Comparison of ENCODE assay signal across 1 cellular context in the genomic region with DNA sequence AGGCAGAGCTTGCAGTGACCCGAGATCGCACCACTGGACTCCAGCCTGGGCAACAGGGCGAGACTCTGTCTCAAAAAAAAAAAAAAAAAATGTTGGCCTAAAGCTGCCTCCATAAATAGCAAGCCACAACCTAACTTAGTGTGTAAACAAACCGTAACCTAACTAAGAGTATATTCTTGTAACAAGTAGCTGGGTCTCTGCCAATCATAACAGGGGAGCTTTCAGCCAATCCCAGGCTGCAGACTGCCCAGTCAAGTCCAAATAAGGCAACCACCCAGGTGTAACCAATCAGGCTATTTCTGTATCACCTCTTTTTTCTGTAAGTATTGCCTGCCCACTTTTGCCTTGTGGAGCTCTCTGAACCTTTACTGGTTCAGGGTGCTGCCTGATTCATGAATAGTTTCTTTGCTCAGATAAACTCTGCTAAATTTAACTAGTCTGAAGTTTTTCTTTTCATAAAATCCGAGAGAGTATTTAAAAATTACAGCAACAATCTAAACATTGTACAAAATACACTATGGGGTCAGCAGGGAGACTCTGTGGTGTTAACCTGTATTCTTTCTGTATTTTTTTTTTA.
TF ChIP-seq lines count a peak whose summit lies in the region.

No MANE protein-coding gene starts in this region.

TF ChIP-seq in GM12878, 131 proteins besides CTCF, POLR2A, EP300 and RAD21:
- TF ChIP-seq MXI1 (IDR thresholded peaks at IDR 0.05; ENCODE audit: low read depth, low read length) (no peak), SRF (IDR thresholded peaks at IDR 0.05; ENCODE audit: low read depth in 2 of 2, low read length in 2 of 2) (peak; percentile 80 to 96), RUNX3 (IDR thresholded peaks at IDR 0.05; ENCODE audit: low read length) (peak; percentile 30; the same call in 1 of the 2 replicates), SMAD5 (IDR thresholded peaks at IDR 0.05; ENCODE audit: low read depth) (no peak), MEF2A (IDR thresholded peaks at IDR 0.05; ENCODE audit: insufficient read depth, low read depth, low read length) (peak; percentile 86), PAX5 (IDR thresholded peaks at IDR 0.05; ENCODE audit: borderline replicate concordance, low read depth, low read length) (peak; percentile 64; the same call in 1 of the 2 replicates)
